8 cellular contexts compared by ENCODE assay signal in the genomic region with DNA sequence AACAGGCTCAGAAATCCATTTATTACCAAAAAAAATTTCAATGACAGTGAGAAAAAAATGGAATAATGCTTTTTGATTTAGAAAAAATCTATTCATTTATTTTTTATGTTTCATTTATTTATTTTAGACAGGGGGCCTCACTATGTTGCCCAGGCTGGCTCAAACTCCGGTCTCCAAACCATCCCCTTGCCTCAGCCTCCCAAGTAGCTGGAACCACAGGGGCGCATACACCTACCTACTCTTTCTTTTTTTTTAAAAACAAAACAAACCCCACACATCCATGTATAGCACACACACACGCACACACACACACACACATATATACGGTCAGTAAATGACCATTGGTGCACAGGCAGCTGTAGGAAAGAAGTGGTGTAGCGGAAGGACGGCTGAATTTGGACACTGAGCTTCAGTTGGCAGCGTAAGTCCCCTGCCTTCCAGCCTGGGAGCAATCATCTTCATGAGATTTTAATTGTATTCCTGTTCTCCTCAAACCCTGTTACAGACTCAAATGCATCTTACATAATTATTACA. TPM values are rescaled to one million over a fixed set of nuclear protein-coding genes. Genes with fewer than 3 reads are reported as not detected.
DNase-seq lines count a peak whose midpoint lies in the region; ATAC-seq and TF ChIP-seq lines count a peak whose summit lies in the region.

No MANE protein-coding gene starts in this region.

- H3K9me3 Mint-ChIP-seq in activated CD8-positive, alpha-beta memory T cell treated with anti-CD3 and anti-CD28 coated beads, Interleukin-2, amount 10 ng/mL, durations not matched to agents 7 days and 5 days (ENCODE audit: low read depth): peaks cover 2% of the 10 kb centered on the region
- H3K9me3 Mint-ChIP-seq in type B pancreatic cell: no peaks in the 10 kb centered on the region

- CTCF ChIA-PET in activated CD8-positive, alpha-beta memory T cell treated with anti-CD3 and anti-CD28 coated beads, Interleukin-2, amount 10 ng/mL, durations not matched to agents 7 days and 5 days (lab: Charles Lee): interaction anchor here (1.1 to 2.6 kb wide), 4 partner anchors 14 to 29 kb away, joined by 3 to 24 read pairs (median 4); partner anchors contain the start of gene ARL4A

- no peak for ATAC-seq in activated CD8-positive, alpha-beta memory T cell treated with anti-CD3 and anti-CD28 coated beads, Interleukin-2, amount 10 ng/mL, durations not matched to agents 7 days and 5 days
- ATAC-seq in lung (ENCODE audit: insufficient read depth, low FRiP score) (no peak), GM21528 (IDR thresholded peaks at IDR 0.05; ENCODE audit: low FRiP score, unreplicated experiment) (no peak)

- H3K4me3 ChIP-seq in brain microvascular endothelial cell (ENCODE audit: low read depth, low read length) (no peak overlapping the region), lung (no peak overlapping the region)

- no peaks in the 10 kb centered on the region for H3K9me3 ChIP-seq in lung (ENCODE audit: control insufficient read depth in 2 of 2, insufficient read depth in 1 of 2, low read length in 1 of 2)

- 84 to 87% methylated on average over 7 of the region's 7 CpGs for WGBS in lung, 2 donors

- in situ Hi-C loops in brain microvascular endothelial cell (cut with HindIII; ENCODE audit: low pct_ligation_motif_present, low sequenced_read_pairs): no loop called here

- H3K36me3 ChIP-seq in brain microvascular endothelial cell (replicated peaks) (no peaks in the 10 kb centered on the region), lung (ENCODE audit: control insufficient read depth in 2 of 2, insufficient read depth in 2 of 2, low read length in 2 of 2) (no peaks in the 10 kb centered on the region)

- H3K4me1 ChIP-seq in lung (ENCODE audit: control insufficient read depth in 2 of 2, insufficient read depth in 2 of 2, low read length in 2 of 2): peaks cover 11 to 16% of the 10 kb centered on the region in 2 donors

- H3K27ac Mint-ChIP-seq in activated CD8-positive, alpha-beta memory T cell treated with anti-CD3 and anti-CD28 coated beads, Interleukin-2, amount 10 ng/mL, durations not matched to agents 7 days and 5 days: peak overlapping the region; percentile 77
- H3K27ac Mint-ChIP-seq in type B pancreatic cell: peak overlapping the region; percentile 76

- H3K27me3 ChIP-seq in brain microvascular endothelial cell (replicated peaks) (no peaks in the 10 kb centered on the region), lung (ENCODE audit: control insufficient read depth, insufficient read depth) (no peaks in the 10 kb centered on the region)

- DNase-seq in activated CD8-positive, alpha-beta memory T cell treated with anti-CD3 and anti-CD28 coated beads, Interleukin-2, amount 10 ng/mL, durations not matched to agents 7 days and 5 days: no peak
- DNase-seq in activated CD8-positive, alpha-beta memory T cell treated with anti-CD3 and anti-CD28 coated beads for 24 hours: no peak
- DNase-seq in brain microvascular endothelial cell (no peak), lung (ENCODE audit: low spot score) (no peak), type B pancreatic cell (ENCODE audit: extremely low spot score, unreplicated experiment) (no peak), NCI-H1694 treated with DMSO at 0.1 percent for 48 hours (lab: John Stamatoyannopoulos, UW) (no peak), MV-4-11 (lab: John Stamatoyannopoulos, UW) (no peak)

- peaks cover 43% of the 10 kb centered on the region for H3K4me1 Mint-ChIP-seq in activated CD8-positive, alpha-beta memory T cell treated with anti-CD3 and anti-CD28 coated beads, Interleukin-2, amount 10 ng/mL, durations not matched to agents 7 days and 5 days
- peaks cover 43% of the 10 kb centered on the region for H3K4me1 Mint-ChIP-seq in type B pancreatic cell (ENCODE audit: unreplicated experiment)

- no peaks in the 10 kb centered on the region for H3K27me3 Mint-ChIP-seq in activated CD8-positive, alpha-beta memory T cell treated with anti-CD3 and anti-CD28 coated beads, Interleukin-2, amount 10 ng/mL, durations not matched to agents 7 days and 5 days
- no peaks in the 10 kb centered on the region for H3K27me3 Mint-ChIP-seq in type B pancreatic cell

- peak overlapping the region; percentile 38 for H3K4me3 Mint-ChIP-seq in activated CD8-positive, alpha-beta memory T cell treated with anti-CD3 and anti-CD28 coated beads, Interleukin-2, amount 10 ng/mL, durations not matched to agents 7 days and 5 days
- H3K4me3 Mint-ChIP-seq in type B pancreatic cell: peak overlapping the region; percentile 65

- H3K36me3 Mint-ChIP-seq in activated CD8-positive, alpha-beta memory T cell treated with anti-CD3 and anti-CD28 coated beads, Interleukin-2, amount 10 ng/mL, durations not matched to agents 7 days and 5 days: peaks cover 5% of the 10 kb centered on the region
- no peaks in the 10 kb centered on the region for H3K36me3 Mint-ChIP-seq in type B pancreatic cell

- H3K27ac ChIP-seq in brain microvascular endothelial cell (peak overlapping the region; percentile 95), lung (ENCODE audit: low read depth in 1 of 2, low read length in 1 of 2) (peak overlapping the region; percentile 80 to 87)

- TF ChIP-seq CTCF in brain microvascular endothelial cell (IDR thresholded peaks at IDR 0.05; ENCODE audit: low read depth, low read length, missing control alignments) (no peak), lung (IDR thresholded peaks at IDR 0.05; ENCODE audit: control extremely low read depth, extremely low read depth) (no peak), type B pancreatic cell (conservative IDR thresholded peaks at IDR 0.05) (no peak)

RNA-seq across cellular contexts. Expression of gene ARL4A, which starts 28.8 kb away (rescaled TPM):
- 10 to 100 TPM; 14.5 to 16.0 TPM for total RNA-seq in activated CD8-positive, alpha-beta memory T cell treated with anti-CD3 and anti-CD28 coated beads, Interleukin-2, amount 10 ng/mL, durations not matched to agents 7 days and 5 days
- 10 to 100 TPM; 31.7 to 34.8 TPM for total RNA-seq in lung
- 10 to 100 TPM; 21.4 to 34.4 TPM for polyA plus RNA-seq in lung
- 25.0 and 25.5 TPM in 2 replicates for total RNA-seq in type B pancreatic cell (ENCODE audit: low replicate concordance)
